3 cellular contexts compared by ENCODE assay signal in the genomic region with DNA sequence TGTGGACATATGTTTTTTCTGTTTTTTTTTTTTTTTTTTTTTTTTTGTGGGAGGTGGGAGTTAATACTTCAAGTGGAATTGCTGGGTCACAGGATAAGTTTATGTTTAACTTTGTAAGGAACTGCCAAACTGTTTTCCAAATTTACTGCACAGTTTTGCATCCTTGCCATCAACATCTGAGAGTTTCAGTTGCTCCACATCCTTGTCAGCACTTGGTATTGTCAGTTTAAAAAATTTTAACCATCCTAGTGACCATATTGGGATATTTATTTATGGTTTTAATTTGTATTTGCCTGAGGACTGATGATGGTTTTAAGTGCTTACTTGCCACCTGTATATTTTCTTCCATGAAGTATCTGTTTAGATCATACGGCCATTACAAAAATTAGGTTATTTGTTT.
TF ChIP-seq lines count a peak whose summit lies in the region.

No MANE protein-coding gene starts in this region.

TF ChIP-seq in HepG2, 621 proteins besides CTCF, POLR2A, EP300 and RAD21:
- peak; percentile 92 for TF ChIP-seq ZNF7 (CRISPR knock-in tag; IDR thresholded peaks at IDR 0.05)
- TF ChIP-seq ZNF567 (CRISPR knock-in tag; IDR thresholded peaks at IDR 0.05; ENCODE audit: borderline replicate concordance): no peak
- TF ChIP-seq ZNF724P (CRISPR knock-in tag; IDR thresholded peaks at IDR 0.05; ENCODE audit: borderline replicate concordance): no peak

TF ChIP-seq in A549, 52 proteins besides CTCF, POLR2A, EP300 and RAD21:
- peak; percentile 80 for TF ChIP-seq ZFP36 (IDR thresholded peaks at IDR 0.05; ENCODE audit: borderline replicate concordance, partially characterized antibody)
- TF ChIP-seq RNF2 (IDR thresholded peaks at IDR 0.05; ENCODE audit: borderline replicate concordance, low read depth): no peak

TF ChIP-seq in K562, 482 proteins besides CTCF, POLR2A, EP300 and RAD21:
- peak; percentile 84 for TF ChIP-seq RBM25 (IDR thresholded peaks at IDR 0.05; ENCODE audit: low read depth, low read length, severe bottlenecking)
- TF ChIP-seq, protein P1, sequence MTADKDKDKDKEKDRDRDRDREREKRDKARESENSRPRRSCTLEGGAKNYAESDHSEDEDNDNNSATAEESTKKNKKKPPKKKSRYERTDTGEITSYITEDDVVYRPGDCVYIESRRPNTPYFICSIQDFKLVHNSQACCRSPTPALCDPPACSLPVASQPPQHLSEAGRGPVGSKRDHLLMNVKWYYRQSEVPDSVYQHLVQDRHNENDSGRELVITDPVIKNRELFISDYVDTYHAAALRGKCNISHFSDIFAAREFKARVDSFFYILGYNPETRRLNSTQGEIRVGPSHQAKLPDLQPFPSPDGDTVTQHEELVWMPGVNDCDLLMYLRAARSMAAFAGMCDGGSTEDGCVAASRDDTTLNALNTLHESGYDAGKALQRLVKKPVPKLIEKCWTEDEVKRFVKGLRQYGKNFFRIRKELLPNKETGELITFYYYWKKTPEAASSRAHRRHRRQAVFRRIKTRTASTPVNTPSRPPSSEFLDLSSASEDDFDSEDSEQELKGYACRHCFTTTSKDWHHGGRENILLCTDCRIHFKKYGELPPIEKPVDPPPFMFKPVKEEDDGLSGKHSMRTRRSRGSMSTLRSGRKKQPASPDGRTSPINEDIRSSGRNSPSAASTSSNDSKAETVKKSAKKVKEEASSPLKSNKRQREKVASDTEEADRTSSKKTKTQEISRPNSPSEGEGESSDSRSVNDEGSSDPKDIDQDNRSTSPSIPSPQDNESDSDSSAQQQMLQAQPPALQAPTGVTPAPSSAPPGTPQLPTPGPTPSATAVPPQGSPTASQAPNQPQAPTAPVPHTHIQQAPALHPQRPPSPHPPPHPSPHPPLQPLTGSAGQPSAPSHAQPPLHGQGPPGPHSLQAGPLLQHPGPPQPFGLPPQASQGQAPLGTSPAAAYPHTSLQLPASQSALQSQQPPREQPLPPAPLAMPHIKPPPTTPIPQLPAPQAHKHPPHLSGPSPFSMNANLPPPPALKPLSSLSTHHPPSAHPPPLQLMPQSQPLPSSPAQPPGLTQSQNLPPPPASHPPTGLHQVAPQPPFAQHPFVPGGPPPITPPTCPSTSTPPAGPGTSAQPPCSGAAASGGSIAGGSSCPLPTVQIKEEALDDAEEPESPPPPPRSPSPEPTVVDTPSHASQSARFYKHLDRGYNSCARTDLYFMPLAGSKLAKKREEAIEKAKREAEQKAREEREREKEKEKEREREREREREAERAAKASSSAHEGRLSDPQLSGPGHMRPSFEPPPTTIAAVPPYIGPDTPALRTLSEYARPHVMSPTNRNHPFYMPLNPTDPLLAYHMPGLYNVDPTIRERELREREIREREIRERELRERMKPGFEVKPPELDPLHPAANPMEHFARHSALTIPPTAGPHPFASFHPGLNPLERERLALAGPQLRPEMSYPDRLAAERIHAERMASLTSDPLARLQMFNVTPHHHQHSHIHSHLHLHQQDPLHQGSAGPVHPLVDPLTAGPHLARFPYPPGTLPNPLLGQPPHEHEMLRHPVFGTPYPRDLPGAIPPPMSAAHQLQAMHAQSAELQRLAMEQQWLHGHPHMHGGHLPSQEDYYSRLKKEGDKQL (CRISPR knock-in tag; IDR thresholded peaks at IDR 0.05; ENCODE audit: borderline replicate concordance): no peak
- TF ChIP-seq ZFP36 (IDR thresholded peaks at IDR 0.05; ENCODE audit: low read depth, low read length, partially characterized antibody): peak; percentile 44
